Comparison of ENCODE assay signal across 30 cellular contexts in genomic region chr21:32209580-32209979, GRCh38.
"Had no signal": no experiment of that assay in that cellular context is flagged by ENCODE, and none has a peak within 500 bp of the region (broad histone marks: within the 10 kb centered on the region; RNA-seq: fewer than 3 reads in every experiment).

No MANE protein-coding gene starts in this region.

- H3K4me3 ChIP-seq: ovary, psoas muscle, right lobe of liver, sigmoid colon, suprapubic skin, testis, tibial artery, transverse colon, upper lobe of left lung, vagina had no signal

- H3K36me3 ChIP-seq: neutrophil, ovary, right lobe of liver, sigmoid colon, suprapubic skin, tibial artery, transverse colon, upper lobe of left lung, vagina had no signal

- H3K27me3 Mint-ChIP-seq: progenitor cell of endocrine pancreas; stimulated activated naive CD8-positive, alpha-beta T cell treated with anti-CD3 and anti-CD28 coated beads, Interleukin-15, amount 100 ng/mL, for 72 hours had no signal

- H3K4me3 Mint-ChIP-seq: naive thymus-derived CD8-positive, alpha-beta T cell; natural killer cell treated with Interleukin-12 subunit alpha and Interleukin-12 subunit beta and Interleukin-15 and Interleukin-18, amount 100 ng/mL, for 72 hours; nephron progenitor cell; neural crest cell; stimulated activated memory B cell treated with anti-CD40 and anti-IgM and Interleukin-4, amounts not matched to agents 10 μg/mL and 1 μg/mL and 100 μg/mL, for 72 hours; stimulated activated naive CD8-positive, alpha-beta T cell treated with anti-CD3 and anti-CD28 coated beads, Interleukin-15, amount 100 ng/mL, for 72 hours had no signal

- H3K27me3 ChIP-seq: neutrophil, ovary, right lobe of liver, sigmoid colon, suprapubic skin, testis, tibial artery, transverse colon, upper lobe of left lung, vagina had no signal

- H3K36me3 Mint-ChIP-seq: natural killer cell treated with Interleukin-12 subunit alpha and Interleukin-12 subunit beta and Interleukin-15 and Interleukin-18, amount 100 ng/mL, for 72 hours; stimulated activated memory B cell treated with anti-CD40 and anti-IgM and Interleukin-4, amounts not matched to agents 10 μg/mL and 1 μg/mL and 100 μg/mL, for 72 hours had no signal

- H3K27ac ChIP-seq: neutrophil, ovary, parathyroid adenoma, psoas muscle, right lobe of liver, sigmoid colon, suprapubic skin, testis, tibial artery, transverse colon, upper lobe of left lung, vagina had no signal

- H3K4me1 Mint-ChIP-seq: stimulated activated memory B cell treated with anti-CD40 and anti-IgM and Interleukin-4, amounts not matched to agents 10 μg/mL and 1 μg/mL and 100 μg/mL, for 72 hours; stimulated activated naive CD8-positive, alpha-beta T cell treated with anti-CD3 and anti-CD28 coated beads, Interleukin-15, amount 100 ng/mL, for 72 hours had no signal

- H3K9me3 ChIP-seq: neutrophil, ovary, psoas muscle, right lobe of liver, sigmoid colon, suprapubic skin, testis, tibial artery, transverse colon, upper lobe of left lung, vagina had no signal

- H3K27ac Mint-ChIP-seq: naive thymus-derived CD8-positive, alpha-beta T cell; natural killer cell treated with Interleukin-12 subunit alpha and Interleukin-12 subunit beta and Interleukin-15 and Interleukin-18, amount 100 ng/mL, for 72 hours; nephron progenitor cell; progenitor cell of endocrine pancreas; stimulated activated memory B cell treated with anti-CD40 and anti-IgM and Interleukin-4, amounts not matched to agents 10 μg/mL and 1 μg/mL and 100 μg/mL, for 72 hours; stimulated activated naive CD8-positive, alpha-beta T cell treated with anti-CD3 and anti-CD28 coated beads, Interleukin-15, amount 100 ng/mL, for 72 hours had no signal

- H3K4me1 ChIP-seq: parathyroid adenoma, psoas muscle, right lobe of liver, sigmoid colon, suprapubic skin, testis, tibial artery, transverse colon, upper lobe of left lung, vagina had no signal

- H3K9me3 Mint-ChIP-seq: natural killer cell treated with Interleukin-12 subunit alpha and Interleukin-12 subunit beta and Interleukin-15 and Interleukin-18, amount 100 ng/mL, for 72 hours; neural crest cell; stimulated activated naive CD8-positive, alpha-beta T cell treated with anti-CD3 and anti-CD28 coated beads, Interleukin-15, amount 100 ng/mL, for 72 hours had no signal

- DNase-seq: naive thymus-derived CD8-positive, alpha-beta T cell; nephron progenitor cell; nucleus accumbens; ovary; posterior cingulate gyrus; psoas muscle; right cardiac atrium; right lobe of liver; sigmoid colon; small intestine; stimulated activated CD4-positive, alpha-beta T cell treated with anti-CD3 and anti-CD28 coated beads, Interleukin-15, amount 100 ng/mL, for 24 hours; stimulated activated CD4-positive, alpha-beta T cell treated with anti-CD3 and anti-CD28 coated beads, Interleukin-2, amount 100 ng/mL, for 24 hours; stimulated activated CD4-positive, alpha-beta T cell treated with anti-CD3 and anti-CD28 coated beads, Interleukin-2, amount 100 ng/mL, for 48 hours; stimulated activated CD4-positive, alpha-beta T cell treated with anti-CD3 and anti-CD28 coated beads, Interleukin-4, amount 100 ng/mL, for 24 hours; stimulated activated naive CD4-positive, alpha-beta T cell; stimulated activated naive CD8-positive, alpha-beta T cell treated with anti-CD3 and anti-CD28 coated beads, Interleukin-15, amount 100 ng/mL, for 72 hours; stimulated activated naive CD8-positive, alpha-beta T cell treated with anti-CD3 and anti-CD28 coated beads, Interleukin-15, Interleukin-2, amounts not matched to agents 100 U/mL and 50 U/mL, for 24 hours; substantia nigra; testis; tibial artery; transverse colon; upper lobe of left lung had no signal

- ATAC-seq: naive thymus-derived CD8-positive, alpha-beta T cell; natural killer cell treated with Interleukin-12 subunit alpha and Interleukin-12 subunit beta and Interleukin-15 and Interleukin-18, amount 100 ng/mL, for 72 hours; psoas muscle; right cardiac atrium; right lobe of liver; stimulated activated memory B cell treated with anti-CD40 and anti-IgM and Interleukin-4, amounts not matched to agents 10 μg/mL and 1 μg/mL and 100 μg/mL, for 72 hours; stimulated activated naive CD8-positive, alpha-beta T cell treated with anti-CD3 and anti-CD28 coated beads, Interleukin-15, amount 100 ng/mL, for 72 hours; stimulated activated naive CD8-positive, alpha-beta T cell treated with anti-CD3 and anti-CD28 coated beads, Interleukin-15, Interleukin-2, amounts not matched to agents 100 U/mL and 50 U/mL, for 24 hours had no signal
